9 cellular contexts compared by ENCODE assay signal in genomic region chr10:70381491-70382421, GRCh38. TPM values are rescaled to one million over a fixed set of nuclear protein-coding genes. Genes with fewer than 3 reads are reported as not detected.
DNase-seq lines count a peak whose midpoint lies in the region; ATAC-seq and TF ChIP-seq lines count a peak whose summit lies in the region.
"Had no signal": no experiment of that assay in that cellular context is flagged by ENCODE, and none has a peak within 500 bp of the region (broad histone marks: within the 10 kb centered on the region; RNA-seq: fewer than 3 reads in every experiment).

No MANE protein-coding gene starts in this region.

- no peaks in the 10 kb centered on the region for H3K9me2 ChIP-seq in hepatocyte (replicated peaks; ENCODE audit: insufficient read depth)

- intact Hi-C loops in CD14-positive monocyte (cut with micrococcal nuclease), result no loop called here

- H3K36me3 ChIP-seq in OCI-LY3 (replicated peaks; ENCODE audit: low read depth, low read length) (no peaks in the 10 kb centered on the region), hepatocyte (replicated peaks; ENCODE audit: insufficient read depth, low read depth) (no peaks in the 10 kb centered on the region)

- H3K27ac Mint-ChIP-seq in CD14-positive monocyte, result peak overlapping the region in 4 of 7 donors; percentile 23 to 79 (median 72)

- H3K4me3 Mint-ChIP-seq in CD14-positive monocyte, result peak overlapping the region; percentile 90 to 93

- H3K9me3 ChIP-seq in OCI-LY3 (ENCODE audit: insufficient read depth, low read length), result no peaks in the 10 kb centered on the region
- no peaks in the 10 kb centered on the region for H3K9me3 ChIP-seq in hepatocyte (ENCODE audit: low read depth)

- H3K4me1 ChIP-seq in OCI-LY3 (ENCODE audit: low read length) (peaks cover 5% of the 10 kb centered on the region; the same call in 1 of the 2 replicates), hepatocyte (ENCODE audit: insufficient read depth) (peaks cover 12% of the 10 kb centered on the region)

- H3K27me3 Mint-ChIP-seq in CD14-positive monocyte (ENCODE audit: low read depth in 3 of 3), result peaks cover 5 to 17% (median 13%) of the 10 kb centered on the region in 3 donors

- H3K36me3 Mint-ChIP-seq in CD14-positive monocyte, result no peaks in the 10 kb centered on the region

- ATAC-seq in GM19035 (IDR thresholded peaks at IDR 0.05; ENCODE audit: unreplicated experiment), result peak; percentile 49
- peak; percentile 35 for ATAC-seq in HG03159 (IDR thresholded peaks at IDR 0.05; ENCODE audit: unreplicated experiment)

- peak overlapping the region; percentile 86 for H2AFZ ChIP-seq in OCI-LY3 (ENCODE audit: low read depth, low read length)
- H2AFZ ChIP-seq in hepatocyte, result peak overlapping the region; percentile 83

- no peak for TF ChIP-seq CTCF in CD14-positive monocyte (IDR thresholded peaks at IDR 0.05)
- no peak for TF ChIP-seq CTCF in OCI-LY3 (IDR thresholded peaks at IDR 0.05; ENCODE audit: low read depth, low read length)
- no peak for TF ChIP-seq CTCF in hepatocyte (IDR thresholded peaks at IDR 0.05; ENCODE audit: poor library complexity)

- H4K20me1 ChIP-seq in OCI-LY3 (ENCODE audit: insufficient read depth, low read length) (0 out of 2 replicates have a peak, but pooled peaks cover 3% of the 10 kb centered on the region), hepatocyte (ENCODE audit: insufficient read depth, poor library complexity, severe bottlenecking) (no peaks in the 10 kb centered on the region)

- H3K27ac ChIP-seq in OCI-LY3 (ENCODE audit: low read length), result no peak overlapping the region
- H3K27ac ChIP-seq in hepatocyte, result peak overlapping the region; percentile 27

- H3K9ac ChIP-seq in OCI-LY3 (ENCODE audit: low read length), result peak overlapping the region; percentile 74

- peak overlapping the region; percentile 89 for H3K4me3 ChIP-seq in OCI-LY3 (ENCODE audit: low read length)
- peak overlapping the region; percentile 70 for H3K4me3 ChIP-seq in hepatocyte

- H3K27me3 ChIP-seq in OCI-LY3 (ENCODE audit: low read depth, low read length), result no peaks in the 10 kb centered on the region
- H3K27me3 ChIP-seq in hepatocyte, result peaks cover 7% of the 10 kb centered on the region

- H3K4me1 Mint-ChIP-seq in CD14-positive monocyte, result peaks cover 16% of the 10 kb centered on the region

- H3K9me3 Mint-ChIP-seq in CD14-positive monocyte, result peaks cover 0 to 7% (median 4%) of the 10 kb centered on the region in 7 donors

- H3K79me2 ChIP-seq in OCI-LY3 (ENCODE audit: low read length) (0 out of 2 replicates have a peak, but pooled peaks cover 5% of the 10 kb centered on the region), hepatocyte (no peaks in the 10 kb centered on the region)

- no peak for DNase-seq in CD14-positive monocyte (ENCODE audit: low spot score)
- peak; percentile 72 for DNase-seq in astrocyte of the hippocampus (ENCODE audit: low read depth, low spot score)
- DNase-seq in hepatocyte (ENCODE audit: low spot score), result peak; percentile 49
- peak; percentile 94 for DNase-seq in retina
- DNase-seq in kidney glomerular epithelial cell (lab: John Stamatoyannopoulos, UW), result no peak

- 3% methylated on average over 55 of the region's 61 CpGs for WGBS in hepatocyte (ENCODE audit: low lambda C conversion rate, missing lambda C conversion rate)

- H3K4me2 ChIP-seq in OCI-LY3 (ENCODE audit: low read length) (peak overlapping the region; percentile 82), hepatocyte (peak overlapping the region; percentile 100)

RNA-seq across cellular contexts. Expression of gene LRRC20, which starts 0.7 kb away (rescaled TPM):
- polyA plus RNA-seq in CD14-positive monocyte, result 1 to 10 TPM; 1.2 to 1.3 TPM
- 7.2 and 8.2 TPM in 2 replicates for total RNA-seq in hepatocyte
- 3.0 and 4.0 TPM in 2 replicates for polyA plus RNA-seq in hepatocyte

RNA-seq across cellular contexts. Expression of gene EIF4EBP2, which starts 22.2 kb away (rescaled TPM):
- polyA plus RNA-seq in CD14-positive monocyte, result 10 to 100 TPM; 73.4 to 93.8 TPM
- total RNA-seq in hepatocyte, result 75.1 and 77.1 TPM in 2 replicates
- 37.4 and 43.1 TPM in 2 replicates for polyA plus RNA-seq in hepatocyte

RNA-seq across cellular contexts. Expression of gene NODAL, which starts 59.7 kb away (rescaled TPM):
- not detected for polyA plus RNA-seq in CD14-positive monocyte
- not detected in 2 replicates for total RNA-seq in hepatocyte
- polyA plus RNA-seq in hepatocyte, result not detected in 2 replicates
- total RNA-seq: SK-MEL-5 had no signal

Comparison
In these comparisons a context has a peak if more than half of its experiments do, and no peak if none do; other contexts are left out.
1. DNase-seq: peak in astrocyte of the hippocampus (single experiment), hepatocyte (single experiment) and retina (single experiment); none in CD14-positive monocyte (single experiment) and kidney glomerular epithelial cell (single experiment).